Comparison of ENCODE assay signal across 10 cellular contexts in the genomic region with DNA sequence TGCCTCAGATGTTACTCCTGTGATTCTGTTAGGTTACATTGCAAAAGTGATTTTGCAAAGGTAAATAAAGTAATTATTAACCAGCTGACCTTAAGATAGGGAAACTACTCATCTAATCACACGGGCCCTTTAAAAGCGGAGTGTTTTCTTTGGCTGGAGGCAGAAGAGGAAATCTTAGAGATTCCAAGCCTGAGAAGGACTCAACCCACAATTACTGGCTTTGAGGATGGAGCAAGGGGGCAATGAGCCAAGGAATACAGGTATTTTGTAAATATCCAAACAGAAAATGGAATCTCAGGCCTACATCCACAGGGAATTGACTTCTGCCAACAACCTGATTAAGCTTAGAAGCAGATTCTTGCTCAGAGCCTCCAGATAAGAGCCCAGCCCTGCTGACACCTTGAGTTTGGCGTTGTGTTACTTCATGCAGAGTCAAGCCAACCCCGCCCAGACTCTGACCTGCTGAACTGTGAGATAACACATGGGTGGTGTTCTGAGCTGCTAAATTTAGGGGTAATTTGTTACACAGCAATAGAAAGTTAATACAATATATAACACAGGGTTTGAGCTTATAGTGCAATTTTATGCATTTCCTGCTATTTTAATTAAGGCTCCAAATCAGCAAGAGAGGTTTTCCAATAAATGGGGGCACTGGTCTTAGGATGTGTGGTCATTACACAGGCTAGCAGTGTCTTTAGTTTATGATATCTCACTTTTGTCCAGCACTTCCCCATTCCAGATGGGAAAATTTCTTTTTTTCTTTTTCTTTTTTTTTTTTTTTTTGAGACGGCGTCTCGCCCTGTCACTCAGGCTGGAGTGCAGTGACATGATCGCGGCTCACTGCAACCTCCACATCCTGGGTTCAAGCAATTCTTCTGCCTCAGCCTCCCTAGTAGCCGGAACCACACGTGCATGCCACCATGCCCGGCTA. TPM values are rescaled to one million over a fixed set of nuclear protein-coding genes. Genes with fewer than 3 reads are reported as not detected.
DNase-seq lines count a peak whose midpoint lies in the region; ATAC-seq and FAIRE-seq lines count a peak whose summit lies in the region.
"Had no signal": no experiment of that assay in that cellular context is flagged by ENCODE, and none has a peak within 500 bp of the region (broad histone marks: within the 10 kb centered on the region; RNA-seq: fewer than 3 reads in every experiment).

No MANE protein-coding gene starts in this region.

- no peaks in the 10 kb centered on the region for H3K9me3 ChIP-seq in small intestine (ENCODE audit: control insufficient read depth, low read depth)

- 67 to 79% (median 72%) methylated on average over 12 of the region's 12 CpGs for WGBS in small intestine, 3 donors

- peaks cover 2 to 4% of the 10 kb centered on the region in 2 donors for H3K4me1 ChIP-seq in small intestine (ENCODE audit: control insufficient read depth in 2 of 2, insufficient read depth in 1 of 2, low read depth in 1 of 2, low read length in 1 of 2)

- no peaks in the 10 kb centered on the region for H3K27me3 ChIP-seq in small intestine (ENCODE audit: control insufficient read depth in 2 of 2, insufficient read depth in 2 of 2, low read length in 2 of 2)

- H3K4me3 ChIP-seq in small intestine (ENCODE audit: low read depth in 1 of 2, low read length in 2 of 2) = no peak overlapping the region

- peak; percentile 74 to 87 for ATAC-seq in left cardiac atrium
- no peak for ATAC-seq in HG03097 (IDR thresholded peaks at IDR 0.05; ENCODE audit: low FRiP score, unreplicated experiment)
- ATAC-seq: activated CD8-positive, alpha-beta memory T cell treated with anti-CD3 and anti-CD28 coated beads, Interleukin-2, amount 10 ng/mL, durations not matched to agents 7 days and 5 days had no signal

- intact Hi-C loops in left cardiac atrium (cut with DNase I) = no loop called here

- H3K36me3 ChIP-seq in small intestine (ENCODE audit: control insufficient read depth in 2 of 2, insufficient read depth in 2 of 2, low read length in 2 of 2) = no peaks in the 10 kb centered on the region

- peak; percentile 79 for DNase-seq in HT-29 (ENCODE audit: low spot score)
- peak; percentile 21 for DNase-seq in amniotic epithelial cell (ENCODE audit: low read depth)
- DNase-seq in left cardiac atrium = peak; percentile 78
- DNase-seq in small intestine = peak; percentile 95
- no peak for DNase-seq in DMS 273 treated with DMSO at 0.1 percent for 48 hours (lab: John Stamatoyannopoulos, UW)
- no peak for DNase-seq in DMS153 treated with DMSO at 0.1 percent for 48 hours (lab: John Stamatoyannopoulos, UW; ENCODE audit: unreplicated experiment)
- DNase-seq: activated CD8-positive, alpha-beta memory T cell treated with anti-CD3 and anti-CD28 coated beads, Interleukin-2, amount 10 ng/mL, durations not matched to agents 7 days and 5 days; posterior cingulate gyrus; SW 1271 had no signal

- peak overlapping the region in 1 of 2 donors; percentile 36 for H3K27ac ChIP-seq in small intestine (ENCODE audit: low read depth in 1 of 2, low read length in 1 of 2)

- FAIRE-seq in small intestine (lab: Jason Lieb, UNC) = no peak

RNA-seq across cellular contexts. Expression of a gene that starts 19.5 kb away (rescaled TPM):
- 51.0 and 53.2 TPM in 2 replicates for total RNA-seq in HT-29 (2014; rRNA removed; shearing (Covaris generic))
- 10 to 100 TPM; 34.9 to 39.7 TPM for total RNA-seq in left cardiac atrium
- polyA plus RNA-seq in small intestine = 10 to 100 TPM; 10.3 to 27.1 (median 23.7) TPM

Comparison
In these comparisons a context has a peak if more than half of its experiments do, and no peak if none do; other contexts are left out.
1. DNase-seq: peak in HT-29 (single experiment), amniotic epithelial cell (single experiment), left cardiac atrium (single experiment) and small intestine (single experiment); none in DMS 273 treated with DMSO at 0.1 percent for 48 hours (single experiment) and DMS153 treated with DMSO at 0.1 percent for 48 hours (single experiment).